In genomic region chr1:151977662-151978230, GRCh38 we compare ENCODE assay signal across 15 cellular contexts. TPM values are rescaled to one million over a fixed set of nuclear protein-coding genes. Genes with fewer than 3 reads are reported as not detected.
DNase-seq lines count a peak whose midpoint lies in the region; ATAC-seq and TF ChIP-seq lines count a peak whose summit lies in the region.
"Had no signal": no experiment of that assay in that cellular context is flagged by ENCODE, and none has a peak within 500 bp of the region (broad histone marks: within the 10 kb centered on the region; RNA-seq: fewer than 3 reads in every experiment).

No MANE protein-coding gene starts in this region.

- H3K27ac ChIP-seq in HCT116 (ENCODE audit: low read depth, low read length): no peak overlapping the region
- peak overlapping the region; percentile 99 for H3K27ac ChIP-seq in Panc1 (ENCODE audit: low read length)
- H3K27ac ChIP-seq: C4-2B had no signal

- H3K4me1 Mint-ChIP-seq in glutamatergic neuron (ENCODE audit: low read depth, unreplicated experiment) (peaks cover 13% of the 10 kb centered on the region), type B pancreatic cell (ENCODE audit: unreplicated experiment) (peaks cover 30% of the 10 kb centered on the region)

- H3K79me2 ChIP-seq in HCT116 (ENCODE audit: insufficient read depth, low read length): no peaks in the 10 kb centered on the region

- H3K27me3 ChIP-seq in HCT116 (ENCODE audit: insufficient read depth, low read length): no peaks in the 10 kb centered on the region
- H3K27me3 ChIP-seq in Panc1 (ENCODE audit: control insufficient read depth, insufficient read depth, low read length): no peaks in the 10 kb centered on the region

- BruUV-seq in HCT116 (replicated peaks; lab: Mats Ljungman, UMichigan) (no TSS peak), Panc1 (replicated peaks; lab: Mats Ljungman, UMichigan) (no TSS peak)

- H3K9ac ChIP-seq in HCT116 (ENCODE audit: low read length): no peak overlapping the region

- H3K9me3 Mint-ChIP-seq in glutamatergic neuron (ENCODE audit: unreplicated experiment) (no peaks in the 10 kb centered on the region), type B pancreatic cell (no peaks in the 10 kb centered on the region)

- no peaks in the 10 kb centered on the region for H3K9me3 ChIP-seq in HCT116 (ENCODE audit: control insufficient read depth in 1 of 2, insufficient read depth in 1 of 2, low read depth in 1 of 2, low read length in 2 of 2)
- no peaks in the 10 kb centered on the region for H3K9me3 ChIP-seq in Panc1 (ENCODE audit: control insufficient read depth, insufficient read depth, low read depth, low read length)

- no peak overlapping the region for H3K27ac Mint-ChIP-seq in glutamatergic neuron (ENCODE audit: unreplicated experiment)
- peak overlapping the region; percentile 24 for H3K27ac Mint-ChIP-seq in type B pancreatic cell

- H3K27me3 Mint-ChIP-seq in glutamatergic neuron (ENCODE audit: unreplicated experiment): peaks cover 2% of the 10 kb centered on the region
- peaks cover 3% of the 10 kb centered on the region for H3K27me3 Mint-ChIP-seq in type B pancreatic cell

- DNase-seq in HCT116 (ENCODE audit: low read depth, low spot score) (no peak), Panc1 (ENCODE audit: low read depth, low spot score) (no peak), glutamatergic neuron (no peak), type B pancreatic cell (ENCODE audit: extremely low spot score, unreplicated experiment) (no peak), NCI-H345 treated with DMSO at 0.1 percent for 48 hours (lab: John Stamatoyannopoulos, UW; ENCODE audit: unreplicated experiment) (no peak)
- DNase-seq: AML-193; DMS79 treated with DMSO at 0.1 percent for 48 hours; NCI-H1092 treated with DMSO at 0.1 percent for 48 hours; NCI-H146; NCI-H2081; NCI-H2171 treated with DMSO at 0.1 percent for 48 hours; NK-92 treated with Interleukin-12 subunit alpha and Interleukin-12 subunit beta, amount 100 ng/mL, for 24 hours had no signal

- no peaks in the 10 kb centered on the region for H4K20me1 ChIP-seq in HCT116 (ENCODE audit: insufficient read depth)

- intact Hi-C loops in HCT116 (cut with micrococcal nuclease) (loop anchor here (1.0 kb wide), 1 partner anchor 9 kb away; no protein-coding TSS in a partner anchor), Panc1 (cut with micrococcal nuclease; ENCODE audit: unreplicated experiment) (no loop called here)

- H2AFZ ChIP-seq in HCT116 (ENCODE audit: low read depth, low read length, poor library complexity, severe bottlenecking): no peak overlapping the region

- H3K4me3 ChIP-seq in HCT116 (replicated peaks in 1 of 2; ENCODE audit: low read depth in 1 of 2, low read length in 2 of 2) (no peak overlapping the region), Panc1 (ENCODE audit: low read depth in 2 of 2, low read length in 2 of 2) (no peak overlapping the region)

- ATAC-seq in HCT116 (no peak), Panc1 (no peak), HG02678 (IDR thresholded peaks at IDR 0.05; ENCODE audit: unreplicated experiment) (no peak), GM18909 (IDR thresholded peaks at IDR 0.05; ENCODE audit: poor library complexity, unreplicated experiment) (no peak)

- TF ChIP-seq RAD21 in HCT116 (IDR thresholded peaks at IDR 0.05; ENCODE audit: low read depth): no peak

- peak overlapping the region; percentile 51 for H3K4me2 ChIP-seq in HCT116 (ENCODE audit: low read length)

- no peaks in the 10 kb centered on the region for H3K9me2 ChIP-seq in HCT116 (ENCODE audit: insufficient read depth)

- H3K4me3 Mint-ChIP-seq in glutamatergic neuron (ENCODE audit: unreplicated experiment) (peak overlapping the region; percentile 50), type B pancreatic cell (no peak overlapping the region)

- H3K36me3 ChIP-seq in HCT116 (ENCODE audit: control insufficient read depth in 1 of 2, insufficient read depth in 2 of 2, low read length in 2 of 2) (peaks cover 3 to 18% of the 10 kb centered on the region in 2 experiments; a peak in 3 of 4 replicates), Panc1 (ENCODE audit: control insufficient read depth, insufficient read depth, low read length) (peaks cover 5% of the 10 kb centered on the region; the same call in 1 of the 2 replicates)

- POLR2A ChIA-PET in HCT116 (lab: Charles Lee) (interaction anchor here (0.9 to 1.9 kb wide), 3 partner anchors 10 to 15 kb away, joined by 3 to 7 read pairs (median 4); no protein-coding TSS in a partner anchor), Panc1 (lab: Charles Lee) (interaction anchor here (1.0 kb wide), 2 partner anchors 36 to 42 kb away, joined by 3 read pairs; no protein-coding TSS in a partner anchor)

- peaks cover 50 to 81% of the 10 kb centered on the region in 2 experiments for H3K4me1 ChIP-seq in HCT116 (ENCODE audit: control insufficient read depth in 1 of 2, insufficient read depth in 2 of 2, low read length in 2 of 2)
- H3K4me1 ChIP-seq in Panc1 (ENCODE audit: control insufficient read depth, insufficient read depth, low read length): peaks cover 92% of the 10 kb centered on the region

- RAD21 ChIA-PET in HCT116 (lab: Charles Lee; ENCODE audit: low non-redundant PET in 1 of 2, low total read pairs in 2 of 2, uncharacterized antibody in 2 of 2, unreplicated experiment in 2 of 2): no interaction called here

- no peak for TF ChIP-seq POLR2A in HCT116 (IDR thresholded peaks at IDR 0.05; ENCODE audit: borderline replicate concordance, extremely low read depth, insufficient read depth, insufficient read length)

- TF ChIP-seq CTCF in HCT116 (IDR thresholded peaks at IDR 0.05 in 2 of 3, conservative IDR thresholded peaks at IDR 0.05 in 1 of 3; ENCODE audit: borderline replicate concordance in 1 of 3, insufficient read depth in 1 of 3, low read depth in 2 of 3, low read length in 2 of 3) (no peak), Panc1 (IDR thresholded peaks at IDR 0.05) (no peak), glutamatergic neuron (IDR thresholded peaks at IDR 0.05; ENCODE audit: partially characterized antibody, unreplicated experiment) (no peak), type B pancreatic cell (conservative IDR thresholded peaks at IDR 0.05) (no peak)

- H3K36me3 Mint-ChIP-seq in glutamatergic neuron (ENCODE audit: unreplicated experiment): no peaks in the 10 kb centered on the region
- peaks cover 13% of the 10 kb centered on the region for H3K36me3 Mint-ChIP-seq in type B pancreatic cell

- CTCF ChIA-PET in HCT116 (lab: Charles Lee): interaction anchor here (2.9 to 3.6 kb wide), 2 partner anchors 10 to 24 kb away, joined by 19 to 22 read pairs; no protein-coding TSS in a partner anchor
- CTCF ChIA-PET in Panc1 (lab: Charles Lee): interaction anchor here (1.5 kb wide), 1 partner anchor 10 kb away, joined by 5 read pairs; no protein-coding TSS in a partner anchor

- in situ Hi-C loops in Panc1 (cut with HindIII; ENCODE audit: low pct_unique_long_range_greater_than_20kb, low sequenced_read_pairs): no loop called here

TF ChIP-seq in HCT116, 20 proteins besides CTCF, POLR2A, EP300 and RAD21 (continues in another document):
- TF ChIP-seq EZH2phosphoT487 (IDR thresholded peaks at IDR 0.05; ENCODE audit: borderline replicate concordance) (no peak), ATF3 (IDR thresholded peaks at IDR 0.05) (no peak), ZFX (IDR thresholded peaks at IDR 0.05) (no peak), SP1 (IDR thresholded peaks at IDR 0.05; ENCODE audit: low read depth) (no peak), MAX (IDR thresholded peaks at IDR 0.05) (no peak), TCF7L2 (IDR thresholded peaks at IDR 0.05; ENCODE audit: borderline replicate concordance, extremely low read depth, insufficient read depth, insufficient read length) (no peak), SRF (IDR thresholded peaks at IDR 0.05; ENCODE audit: low read depth) (no peak), POLR2AphosphoS5 (IDR thresholded peaks at IDR 0.05; ENCODE audit: low read depth, low read length) (no peak)
- TF ChIP-seq, protein P1, sequence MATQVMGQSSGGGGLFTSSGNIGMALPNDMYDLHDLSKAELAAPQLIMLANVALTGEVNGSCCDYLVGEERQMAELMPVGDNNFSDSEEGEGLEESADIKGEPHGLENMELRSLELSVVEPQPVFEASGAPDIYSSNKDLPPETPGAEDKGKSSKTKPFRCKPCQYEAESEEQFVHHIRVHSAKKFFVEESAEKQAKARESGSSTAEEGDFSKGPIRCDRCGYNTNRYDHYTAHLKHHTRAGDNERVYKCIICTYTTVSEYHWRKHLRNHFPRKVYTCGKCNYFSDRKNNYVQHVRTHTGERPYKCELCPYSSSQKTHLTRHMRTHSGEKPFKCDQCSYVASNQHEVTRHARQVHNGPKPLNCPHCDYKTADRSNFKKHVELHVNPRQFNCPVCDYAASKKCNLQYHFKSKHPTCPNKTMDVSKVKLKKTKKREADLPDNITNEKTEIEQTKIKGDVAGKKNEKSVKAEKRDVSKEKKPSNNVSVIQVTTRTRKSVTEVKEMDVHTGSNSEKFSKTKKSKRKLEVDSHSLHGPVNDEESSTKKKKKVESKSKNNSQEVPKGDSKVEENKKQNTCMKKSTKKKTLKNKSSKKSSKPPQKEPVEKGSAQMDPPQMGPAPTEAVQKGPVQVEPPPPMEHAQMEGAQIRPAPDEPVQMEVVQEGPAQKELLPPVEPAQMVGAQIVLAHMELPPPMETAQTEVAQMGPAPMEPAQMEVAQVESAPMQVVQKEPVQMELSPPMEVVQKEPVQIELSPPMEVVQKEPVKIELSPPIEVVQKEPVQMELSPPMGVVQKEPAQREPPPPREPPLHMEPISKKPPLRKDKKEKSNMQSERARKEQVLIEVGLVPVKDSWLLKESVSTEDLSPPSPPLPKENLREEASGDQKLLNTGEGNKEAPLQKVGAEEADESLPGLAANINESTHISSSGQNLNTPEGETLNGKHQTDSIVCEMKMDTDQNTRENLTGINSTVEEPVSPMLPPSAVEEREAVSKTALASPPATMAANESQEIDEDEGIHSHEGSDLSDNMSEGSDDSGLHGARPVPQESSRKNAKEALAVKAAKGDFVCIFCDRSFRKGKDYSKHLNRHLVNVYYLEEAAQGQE (IDR thresholded peaks at IDR 0.05; ENCODE audit: low read depth): no peak

RNA-seq across cellular contexts. Expression of gene S100A10, which starts 15.9 kb away (rescaled TPM):
- total RNA-seq in HCT116 (2021; ENCODE audit: unreplicated experiment) (340 TPM), Panc1 (2021; ENCODE audit: unreplicated experiment) (1,621 TPM), glutamatergic neuron (ENCODE audit: unreplicated experiment) (245 TPM), type B pancreatic cell (ENCODE audit: low replicate concordance) (316 and 1,258 TPM in 2 replicates)
- 152 and 230 TPM in 2 replicates for polyA plus RNA-seq in HCT116 (2012)
- 1,294 TPM for polyA plus RNA-seq in Panc1 (2012; ENCODE audit: insufficient read length)

RNA-seq across cellular contexts. Expression of gene S100A11, which starts 59.1 kb away (rescaled TPM):
- 229 TPM for total RNA-seq in HCT116 (2021; ENCODE audit: unreplicated experiment)
- polyA plus RNA-seq in HCT116 (2012): 638 and 798 TPM in 2 replicates
- 474 TPM for total RNA-seq in Panc1 (2021; ENCODE audit: unreplicated experiment)
- polyA plus RNA-seq in Panc1 (2012; ENCODE audit: insufficient read length): 692 TPM
- 45.1 TPM for total RNA-seq in glutamatergic neuron (ENCODE audit: unreplicated experiment)
- 511 and 1,438 TPM in 2 replicates for total RNA-seq in type B pancreatic cell (ENCODE audit: low replicate concordance)
